In the genomic region with DNA sequence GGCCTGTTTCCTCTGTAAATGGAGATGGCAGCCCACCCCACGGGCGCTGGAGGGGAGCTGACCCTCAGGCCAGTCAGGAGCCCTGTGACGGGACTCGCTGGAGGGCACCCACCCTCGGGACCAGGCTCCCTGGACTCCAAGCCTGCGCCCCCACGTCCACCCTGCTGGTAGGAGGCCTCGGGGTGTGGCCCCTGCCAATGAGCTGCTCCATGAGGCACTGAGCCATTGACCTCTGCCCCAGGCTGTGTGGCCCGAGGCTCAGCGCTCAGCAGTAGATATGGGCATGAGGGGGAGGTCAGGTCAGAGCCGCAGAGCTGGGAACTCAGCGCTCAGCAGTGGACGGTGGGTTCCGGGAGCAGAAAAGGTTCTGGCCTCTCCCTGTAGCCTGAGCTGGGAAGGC, we compare ENCODE assay signal across 17 cellular contexts. TPM values are rescaled to one million over a fixed set of nuclear protein-coding genes. Genes with fewer than 3 reads are reported as not detected.
DNase-seq lines count a peak whose midpoint lies in the region; ATAC-seq, FAIRE-seq and TF ChIP-seq lines count a peak whose summit lies in the region.
"Had no signal": no experiment of that assay in that cellular context is flagged by ENCODE, and none has a peak within 500 bp of the region (broad histone marks: within the 10 kb centered on the region; RNA-seq: fewer than 3 reads in every experiment).

No MANE protein-coding gene starts in this region.

- H3K9me2 ChIP-seq in Karpas-422 (replicated peaks; ENCODE audit: insufficient read depth, low read length): no peaks in the 10 kb centered on the region

- H4K91ac ChIP-seq in trophoblast cell (ENCODE audit: low read depth, low read length): no peak overlapping the region

- intact Hi-C loops in HepG2 (cut with micrococcal nuclease; ENCODE audit: unreplicated experiment): no loop called here

- H3K18ac ChIP-seq in trophoblast cell (ENCODE audit: low read length): no peak overlapping the region

- H3K23ac ChIP-seq in trophoblast cell (ENCODE audit: low read length): no peak overlapping the region

- H3K27me3 ChIP-seq in DND-41 (ENCODE audit: insufficient read depth, low read length, poor library complexity) (no peaks in the 10 kb centered on the region), NT2/D1 (ENCODE audit: insufficient read depth, insufficient read length) (no peaks in the 10 kb centered on the region), HepG2 (ENCODE audit: control insufficient read depth in 1 of 2, insufficient read depth in 2 of 2, low read length in 2 of 2) (peaks cover 30 to 74% of the 10 kb centered on the region in 2 experiments; a peak in 4 of 5 replicates), trophoblast cell (ENCODE audit: insufficient read depth, low read length) (no peaks in the 10 kb centered on the region), Karpas-422 (ENCODE audit: low read length) (no peaks in the 10 kb centered on the region)

- H3K9ac ChIP-seq in DND-41 (ENCODE audit: low read depth, low read length) (no peak overlapping the region), NT2/D1 (ENCODE audit: insufficient read length, low read depth) (peak overlapping the region; percentile 21), HepG2 (ENCODE audit: insufficient read depth, low read depth, low read length) (no peak overlapping the region), trophoblast cell (ENCODE audit: low read length) (no peak overlapping the region), Karpas-422 (ENCODE audit: low read length) (no peak overlapping the region)
- H3K9ac ChIP-seq: KMS-11 had no signal

- DNase-seq in DND-41 (no peak), NT2/D1 (ENCODE audit: low read depth, low spot score) (no peak), HepG2 (ENCODE audit: low spot score) (no peak), trophoblast cell (peak; percentile 51 to 68), Karpas-422 (no peak), SW480 (ENCODE audit: low spot score) (no peak)
- DNase-seq: ACHN; AML-193; Calu3; CD4-positive, alpha-beta T cell; NCI-H2081 treated with DMSO at 0.1 percent for 48 hours; SHP77 treated with DMSO at 0.1 percent for 48 hours had no signal

- H3K4ac ChIP-seq in trophoblast cell (ENCODE audit: low read depth, low read length): no peak overlapping the region

- peak overlapping the region; percentile 64; the same call in 1 of the 2 replicates for H3K27ac ChIP-seq in DND-41 (ENCODE audit: low read length)
- H3K27ac ChIP-seq in HepG2 (ENCODE audit: extremely low read length, insufficient read depth, low read length): no peak overlapping the region
- no peak overlapping the region for H3K27ac ChIP-seq in trophoblast cell (ENCODE audit: low read depth, low read length)
- H3K27ac ChIP-seq in Karpas-422 (ENCODE audit: low read length): no peak overlapping the region
- H3K27ac ChIP-seq: KMS-11 had no signal

- H3K79me2 ChIP-seq in DND-41 (ENCODE audit: insufficient read depth, low read length) (no peaks in the 10 kb centered on the region), HepG2 (ENCODE audit: insufficient read depth, low read length) (no peaks in the 10 kb centered on the region), trophoblast cell (ENCODE audit: control insufficient read depth, insufficient read depth, low read length, poor library complexity) (peaks cover 6% of the 10 kb centered on the region), Karpas-422 (ENCODE audit: low read length) (no peaks in the 10 kb centered on the region)

- H3K9me3 ChIP-seq in DND-41 (ENCODE audit: insufficient read depth, low read length, severe bottlenecking) (no peaks in the 10 kb centered on the region), NT2/D1 (ENCODE audit: insufficient read depth, low read length) (no peaks in the 10 kb centered on the region), HepG2 (ENCODE audit: low read length) (no peaks in the 10 kb centered on the region), trophoblast cell (ENCODE audit: insufficient read depth, low read depth, low read length) (peaks cover 1% of the 10 kb centered on the region), Karpas-422 (ENCODE audit: low read length) (no peaks in the 10 kb centered on the region)

- no peak overlapping the region for H2AK5ac ChIP-seq in trophoblast cell (ENCODE audit: low read length)

- TF ChIP-seq POLR2A in HepG2 (IDR thresholded peaks at IDR 0.05; ENCODE audit: insufficient read depth in 1 of 2, low read depth in 2 of 2, low read length in 2 of 2): no peak

- H4K20me1 ChIP-seq in DND-41 (ENCODE audit: insufficient read depth, low read length): no peaks in the 10 kb centered on the region
- H4K20me1 ChIP-seq in HepG2 (ENCODE audit: insufficient read depth, low read length): peaks cover 6% of the 10 kb centered on the region; the same call in 1 of the 2 replicates
- no peaks in the 10 kb centered on the region for H4K20me1 ChIP-seq in Karpas-422 (ENCODE audit: insufficient read depth, low read depth, low read length)

- POLR2A ChIA-PET in HepG2 (lab: Yijun Ruan, JAX): no interaction called here

- no TSS peak for BruUV-seq in HepG2 (replicated peaks; lab: Mats Ljungman, UMichigan)

- H3K36me3 ChIP-seq in DND-41 (ENCODE audit: insufficient read depth, low read length): no peaks in the 10 kb centered on the region
- no peaks in the 10 kb centered on the region for H3K36me3 ChIP-seq in NT2/D1 (ENCODE audit: insufficient read depth, insufficient read length, low read length)
- no peaks in the 10 kb centered on the region for H3K36me3 ChIP-seq in HepG2 (replicated peaks in 1 of 2; ENCODE audit: control insufficient read depth in 1 of 2, insufficient read depth in 2 of 2, low read length in 2 of 2)
- no peaks in the 10 kb centered on the region for H3K36me3 ChIP-seq in trophoblast cell (ENCODE audit: control insufficient read depth in 1 of 2, insufficient read depth in 2 of 2, low read length in 2 of 2)
- no peaks in the 10 kb centered on the region for H3K36me3 ChIP-seq in Karpas-422 (ENCODE audit: insufficient read depth, low read length)

- no peak overlapping the region for H2BK5ac ChIP-seq in trophoblast cell (ENCODE audit: low read depth, low read length, poor library complexity)

- no peak for FAIRE-seq in HepG2 (lab: Jason Lieb, UNC)
- FAIRE-seq: G401.6 had no signal

- H2AFZ ChIP-seq in DND-41 (ENCODE audit: low read depth, low read length) (no peak overlapping the region), HepG2 (ENCODE audit: low read length) (no peak overlapping the region), trophoblast cell (ENCODE audit: insufficient read depth, low read length, poor library complexity) (no peak overlapping the region), Karpas-422 (ENCODE audit: low read length) (no peak overlapping the region)

- H3K4me1 ChIP-seq in DND-41 (ENCODE audit: insufficient read depth, low read length): peaks cover 16% of the 10 kb centered on the region
- H3K4me1 ChIP-seq in NT2/D1 (ENCODE audit: insufficient read depth, insufficient read length): peaks cover 44% of the 10 kb centered on the region
- peaks cover 11% of the 10 kb centered on the region; the same call in 1 of the 2 replicates for H3K4me1 ChIP-seq in HepG2 (ENCODE audit: insufficient read depth, low read length)
- H3K4me1 ChIP-seq in trophoblast cell (ENCODE audit: control insufficient read depth in 1 of 2, insufficient read depth in 2 of 2, low read length in 2 of 2): peaks cover 14 to 16% of the 10 kb centered on the region in 2 experiments
- H3K4me1 ChIP-seq in Karpas-422 (ENCODE audit: low read length): no peaks in the 10 kb centered on the region

- CTCF ChIA-PET in HepG2 (lab: Yijun Ruan, JAX; ENCODE audit: low intra/inter-chr PET ratio, low total read pairs): no interaction called here

- no peak overlapping the region for H3K4me3 ChIP-seq in DND-41 (ENCODE audit: low read depth in 1 of 2, low read length in 2 of 2)
- H3K4me3 ChIP-seq in NT2/D1 (ENCODE audit: insufficient read length, low read depth): no peak overlapping the region
- no peak overlapping the region for H3K4me3 ChIP-seq in HepG2 (replicated peaks in 1 of 3; ENCODE audit: insufficient read depth in 1 of 3, low read depth in 2 of 3, low read length in 3 of 3)
- no peak overlapping the region for H3K4me3 ChIP-seq in trophoblast cell (ENCODE audit: low read depth, low read length)
- no peak overlapping the region for H3K4me3 ChIP-seq in Karpas-422 (ENCODE audit: low read length)

- in situ Hi-C loops in HepG2 (cut with HindIII; ENCODE audit: extremely low pct_ligation_motif_present, low pct_unique_long_range_greater_than_20kb): no loop called here

- H2BK12ac ChIP-seq in trophoblast cell (ENCODE audit: low read length): no peak overlapping the region

- ATAC-seq in DND-41 (ENCODE audit: insufficient read depth, low read depth) (no peak), HepG2 (peak; percentile 33), HG03565 (IDR thresholded peaks at IDR 0.05; ENCODE audit: unreplicated experiment) (no peak)
- ATAC-seq: HCT116, SK-N-SH treated with all-trans-retinoic acid at 6 μM for 48 hours had no signal

- H4K8ac ChIP-seq in trophoblast cell (ENCODE audit: low read depth, low read length): no peak overlapping the region

- no peak overlapping the region for H3K4me2 ChIP-seq in DND-41 (ENCODE audit: insufficient read depth, low read length)
- H3K4me2 ChIP-seq in HepG2 (ENCODE audit: low read depth, low read length): no peak overlapping the region
- H3K4me2 ChIP-seq in trophoblast cell (ENCODE audit: low read length): no peak overlapping the region
- no peak overlapping the region for H3K4me2 ChIP-seq in Karpas-422 (ENCODE audit: low read depth, low read length, poor library complexity, severe bottlenecking)
- H3K4me2 ChIP-seq: KMS-11 had no signal

- peaks cover 31% of the 10 kb centered on the region for H3K79me1 ChIP-seq in trophoblast cell (ENCODE audit: low read length)

- H4K12ac ChIP-seq in trophoblast cell (ENCODE audit: low read depth, low read length): no peak overlapping the region

- H3K14ac ChIP-seq in trophoblast cell (ENCODE audit: low read length): no peak overlapping the region

- TF ChIP-seq EP300 in HepG2 (IDR thresholded peaks at IDR 0.05; ENCODE audit: low read depth in 2 of 2, low read length in 2 of 2) (no peak), HepG2 (CRISPR knock-in tag; IDR thresholded peaks at IDR 0.05; ENCODE audit: borderline replicate concordance) (no peak)

- TF ChIP-seq CTCF in DND-41 (IDR thresholded peaks at IDR 0.05; ENCODE audit: borderline replicate concordance, extremely low read depth, low read length, poor library complexity, severe bottlenecking): no peak
- no peak for TF ChIP-seq CTCF in HepG2 (CRISPR knock-in tag; IDR thresholded peaks at IDR 0.05)

- H2BK120ac ChIP-seq in trophoblast cell (ENCODE audit: insufficient read depth, low read length, poor library complexity): no peak overlapping the region

- no peak for TF ChIP-seq RAD21 in HepG2 (CRISPR knock-in tag; IDR thresholded peaks at IDR 0.05)

- WGBS in HepG2 (ENCODE audit: low lambda C conversion rate): 20% methylated on average over 8 of the region's 14 CpGs
- WGBS in trophoblast cell (ENCODE audit: extremely low coverage, insufficient coverage, insufficient read length): no CpG with 5 or more reads among the region's 14 CpGs

RNA-seq across cellular contexts. Expression of a gene that starts 52.3 kb away (rescaled TPM):
- 0.20 TPM in 1 of 2 replicates, not detected in the other for total RNA-seq in HepG2 (2016; rRNA removed; fragmentation: Illumina TruSeq; extraction: Trizol)
- total RNA-seq in HepG2 (2016; cell fraction: cytosol; rRNA removed; fragmentation: Illumina TruSeq; extraction: Trizol; ENCODE audit: low read depth): 0.61 and 0.88 TPM in 2 replicates
- 0.19 and 0.32 TPM in 2 replicates for total RNA-seq in HepG2 (2016; cell fraction: insoluble cytoplasmic fraction; rRNA removed; fragmentation: Illumina TruSeq; extraction: Trizol)
- total RNA-seq in HepG2 (2016; cell fraction: membrane; rRNA removed; fragmentation: Illumina TruSeq; extraction: Trizol): 0.59 and 0.93 TPM in 2 replicates
- total RNA-seq in HepG2 (2016; cell fraction: nucleus; rRNA removed; fragmentation: Illumina TruSeq; extraction: Trizol): 0.40 TPM in 1 of 2 replicates, not detected in the other
- polyA plus RNA-seq in HepG2 (2011; rRNA removed): 5.1 and 10.3 TPM in 2 replicates
- polyA plus RNA-seq in HepG2 (2011; cell fraction: cytosol; rRNA removed): 7.6 and 12.5 TPM in 2 replicates
- 20.6 and 22.6 TPM in 2 replicates for polyA plus RNA-seq in HepG2 (2011; cell fraction: nucleus; rRNA removed)
- 1.6 and 2.3 TPM in 2 replicates for polyA plus RNA-seq in HepG2 (2012)
- polyA plus RNA-seq in HepG2 (2016; cell fraction: cytosol; fragmentation: Illumina TruSeq; extraction: Trizol; ENCODE audit: low read depth): 0.54 and 0.89 TPM in 2 replicates
- polyA plus RNA-seq in HepG2 (2016; cell fraction: insoluble cytoplasmic fraction; fragmentation: Illumina TruSeq; extraction: Trizol; ENCODE audit: low read depth): 0.20 and 0.56 TPM in 2 replicates
- 0.68 and 0.72 TPM in 2 replicates for polyA plus RNA-seq in HepG2 (2016; cell fraction: membrane; fragmentation: Illumina TruSeq; extraction: Trizol; ENCODE audit: low read depth)
- not detected in 2 replicates for polyA plus RNA-seq in HepG2 (2016; cell fraction: nucleus; fragmentation: Illumina TruSeq; extraction: Trizol; ENCODE audit: insufficient read depth, low read depth)
- 3.6 and 4.7 TPM in 2 replicates for polyA minus RNA-seq in HepG2 (2011; rRNA and poly(A)+ RNA removed; ENCODE audit: low replicate concordance)
- 3.1 and 3.3 TPM in 2 replicates for polyA minus RNA-seq in HepG2 (2011; cell fraction: cytosol; rRNA and poly(A)+ RNA removed)
- 1.9 and 3.0 TPM in 2 replicates for polyA minus RNA-seq in HepG2 (2011; cell fraction: nucleus; rRNA and poly(A)+ RNA removed)
- polyA plus RNA-seq in trophoblast cell (2013): 29.6 and 29.9 TPM in 2 replicates
- not detected in 2 replicates for total RNA-seq in Karpas-422 (2014; rRNA removed; shearing (Covaris generic); ENCODE audit: low replicate concordance)
- total RNA-seq: CD4-positive, alpha-beta T cell had no signal

Comparison
In these comparisons a context has a peak if more than half of its experiments do, and no peak if none do; other contexts are left out.
1. DNase-seq: peak in trophoblast cell (2 of 2); none in DND-41 (single experiment), NT2/D1 (single experiment), HepG2 (single experiment), Karpas-422 (single experiment) and SW480 (single experiment).